ENCODE assay signal across 9 cellular contexts in the genomic region with DNA sequence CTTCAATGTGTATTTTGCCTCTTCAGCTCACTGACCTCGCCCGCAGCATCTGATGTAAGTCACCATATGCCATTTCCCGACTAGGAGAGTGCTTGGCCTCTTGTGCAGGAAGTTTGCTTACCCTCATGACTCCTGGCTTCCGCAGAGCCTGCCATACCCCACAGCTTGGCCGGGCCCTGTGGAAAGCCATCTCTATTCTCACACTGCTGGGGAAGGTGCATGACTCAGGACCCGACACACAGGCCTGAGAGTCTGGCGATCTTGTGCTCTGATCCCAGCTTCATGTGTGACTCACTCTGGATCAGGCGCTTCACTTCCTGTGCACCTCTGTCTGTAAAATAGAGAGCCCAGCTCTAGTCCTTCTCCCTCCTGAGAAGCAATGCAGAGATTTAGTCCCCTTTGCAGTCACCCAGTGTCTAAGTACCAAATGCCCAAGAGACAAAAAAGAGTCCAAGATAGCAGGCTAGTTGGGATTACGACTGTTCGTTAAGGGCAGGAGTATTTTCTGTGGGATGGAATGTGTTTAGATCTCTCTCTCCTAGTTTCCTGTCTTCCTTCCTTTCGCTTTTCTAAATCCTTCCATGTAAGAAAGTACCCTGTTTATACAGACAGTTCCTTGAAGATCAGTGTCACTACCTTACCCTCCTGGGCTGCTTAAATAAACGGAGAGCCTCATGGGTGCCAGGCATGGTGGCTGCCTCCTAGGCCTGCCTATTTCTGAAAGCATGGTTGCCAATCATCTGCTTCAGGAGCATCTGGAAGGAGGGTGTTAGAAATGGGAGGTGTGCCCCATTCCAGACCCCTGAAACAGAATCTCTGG.
A peak's percentile ranks its signal among the peaks of the same experiment; 100 is the strongest.
DNase-seq lines count a peak whose midpoint lies in the region; ATAC-seq and TF ChIP-seq lines count a peak whose summit lies in the region.
"Had no signal": no experiment of that assay in that cellular context is flagged by ENCODE, and none has a peak within 500 bp of the region (broad histone marks: within the 10 kb centered on the region; RNA-seq: fewer than 3 reads in every experiment).

No MANE protein-coding gene starts in this region.

- H3K27ac ChIP-seq in mesendoderm (ENCODE audit: low read depth, low read length) = no peak overlapping the region

- H2AK5ac ChIP-seq in mesendoderm (ENCODE audit: low read length) = no peak overlapping the region

- H3K18ac ChIP-seq in mesendoderm (ENCODE audit: low read length) = peak overlapping the region; percentile 71

- no peaks in the 10 kb centered on the region for H3K27me3 ChIP-seq in mesendoderm (ENCODE audit: insufficient read depth, low read length, poor library complexity)

- H3K4ac ChIP-seq in mesendoderm (ENCODE audit: low read depth, low read length) = no peak overlapping the region

- no peak overlapping the region for H3K56ac ChIP-seq in mesendoderm (ENCODE audit: low read length)

- DNase-seq in COLO668 (lab: John Stamatoyannopoulos, UW; ENCODE audit: unreplicated experiment) (peak; percentile 51), KBM-7 (peak; percentile 19), choroid plexus epithelial cell (ENCODE audit: low read depth) (peak; percentile 99), mesendoderm (peak; percentile 70), NCI-H146 (lab: John Stamatoyannopoulos, UW) (no peak)
- DNase-seq: NCI-H1436 had no signal

- H3K79me2 ChIP-seq in mesendoderm (ENCODE audit: control insufficient read depth, insufficient read depth, low read length) = no peaks in the 10 kb centered on the region

- no peak overlapping the region for H2BK5ac ChIP-seq in mesendoderm (ENCODE audit: low read length)

- no peak overlapping the region for H4K8ac ChIP-seq in mesendoderm (ENCODE audit: low read depth, low read length)

- ATAC-seq in HG03565 (IDR thresholded peaks at IDR 0.05; ENCODE audit: unreplicated experiment) = no peak
- ATAC-seq in GM21526 (IDR thresholded peaks at IDR 0.05; ENCODE audit: low FRiP score, unreplicated experiment) = no peak
- no peak for ATAC-seq in HG02973 (IDR thresholded peaks at IDR 0.05; ENCODE audit: unreplicated experiment)

- H3K4me1 ChIP-seq in mesendoderm (ENCODE audit: control insufficient read depth, low read depth, low read length) = peaks cover 7% of the 10 kb centered on the region

- no peak for TF ChIP-seq CTCF in choroid plexus epithelial cell (conservative IDR thresholded peaks at IDR 0.05; ENCODE audit: low read depth, low read length)

- WGBS in mesendoderm (ENCODE audit: extremely low coverage, insufficient coverage, low lambda C conversion rate) = no CpG with 5 or more reads among the region's 12 CpGs

- no peak overlapping the region for H4K5ac ChIP-seq in mesendoderm (ENCODE audit: low read length)

- no peak overlapping the region for H3K9ac ChIP-seq in mesendoderm (ENCODE audit: low read length)

- no peak overlapping the region for H3K4me2 ChIP-seq in mesendoderm (ENCODE audit: low read length)

- H3K79me1 ChIP-seq in mesendoderm (ENCODE audit: low read length) = no peaks in the 10 kb centered on the region

- no peak overlapping the region for H2BK120ac ChIP-seq in mesendoderm (ENCODE audit: low read depth, low read length)

- H3K36me3 ChIP-seq in mesendoderm (ENCODE audit: control insufficient read depth, insufficient read depth, low read length) = no peaks in the 10 kb centered on the region

- in situ Hi-C loops in KBM-7 (cut with MboI; ENCODE audit: low pct_unique_long_range_greater_than_20kb, low sequenced_read_pairs) = no loop called here

- no peak overlapping the region for H3K23ac ChIP-seq in mesendoderm (ENCODE audit: low read length)

- no peak overlapping the region for H3K4me3 ChIP-seq in choroid plexus epithelial cell (ENCODE audit: low read depth, low read length)
- H3K4me3 ChIP-seq in mesendoderm (ENCODE audit: low read length) = no peak overlapping the region

- no peak overlapping the region for H2BK15ac ChIP-seq in mesendoderm (replicated peaks; ENCODE audit: low read depth)
